8 cellular contexts compared by ENCODE assay signal in the genomic region with DNA sequence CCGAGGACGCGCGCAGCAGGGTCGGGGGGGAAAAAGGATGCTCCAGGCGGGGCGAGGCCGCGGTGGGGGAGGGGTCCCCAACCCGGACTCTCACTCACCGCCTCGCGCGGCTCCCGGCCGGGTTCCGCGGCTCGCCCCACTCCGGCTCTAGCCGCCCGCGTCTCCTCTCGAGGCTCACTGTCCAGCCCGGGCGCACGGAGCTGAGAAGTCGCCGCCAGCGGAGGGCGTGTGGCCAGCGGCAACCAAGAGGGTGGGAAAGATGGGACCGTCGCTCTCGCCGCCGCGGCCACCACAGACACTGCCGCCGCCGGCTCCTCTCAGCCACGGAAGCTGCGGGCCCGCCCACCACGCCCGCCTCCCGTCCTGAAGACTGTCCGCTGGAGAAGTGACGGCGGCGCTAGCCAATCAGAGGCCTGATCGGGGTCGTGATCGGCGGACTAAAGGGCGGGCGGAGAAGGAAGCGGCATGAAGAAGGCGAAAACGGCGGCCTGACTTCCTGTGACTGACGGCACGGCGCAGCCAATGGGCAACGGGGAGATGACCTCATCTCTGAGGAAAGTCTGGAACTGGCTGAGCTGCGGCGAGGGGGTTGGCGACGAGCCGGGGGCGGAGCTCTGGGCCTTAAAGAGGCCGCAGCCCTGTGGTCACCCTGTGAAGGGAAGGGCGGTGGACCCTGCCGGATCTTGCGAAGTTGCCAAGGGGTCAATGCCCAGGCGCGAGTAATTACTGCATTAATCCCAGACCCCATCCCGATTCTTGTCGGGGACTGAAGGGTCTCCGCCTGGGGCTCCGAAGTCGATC. TPM values are rescaled to one million over a fixed set of nuclear protein-coding genes. Genes with fewer than 3 reads are reported as not detected.
DNase-seq lines count a peak whose midpoint lies in the region; ATAC-seq lines count a peak whose summit lies in the region.

Gene MRTFA (minus strand): TSS at position 340 of the 801 bp plus-strand sequence.

- no peaks in the 10 kb centered on the region for H3K9me3 ChIP-seq in effector memory CD4-positive, alpha-beta T cell (ENCODE audit: control insufficient read depth, low read length)

- H3K4me1 ChIP-seq in effector memory CD4-positive, alpha-beta T cell (ENCODE audit: control insufficient read depth, insufficient read depth, low read length, poor library complexity, severe bottlenecking), result peaks cover 16% of the 10 kb centered on the region

- H3K27me3 ChIP-seq in effector memory CD4-positive, alpha-beta T cell (replicated peaks; ENCODE audit: control insufficient read depth, insufficient read depth, low read length, poor library complexity, severe bottlenecking), result no peaks in the 10 kb centered on the region

- peak; percentile 99 for DNase-seq in COLO668 (lab: John Stamatoyannopoulos, UW; ENCODE audit: unreplicated experiment)
- peak; percentile 100 for DNase-seq in HT1080 (ENCODE audit: low read depth)
- peak; percentile 100 for DNase-seq in NOMO-1 treated with DMSO at 0.1 percent for 48 hours (lab: John Stamatoyannopoulos, UW; ENCODE audit: unreplicated experiment)
- peak; percentile 100 for DNase-seq in activated CD8-positive, alpha-beta memory T cell treated with anti-CD3 and anti-CD28 coated beads for 4 hours (ENCODE audit: low read depth in 2 of 2)
- DNase-seq in effector memory CD4-positive, alpha-beta T cell, result peak; percentile 98 to 100 (median 99)
- DNase-seq in lung microvascular endothelial cell (ENCODE audit: low read depth in 2 of 2), result peak; percentile 100
- DNase-seq in stimulated activated CD4-positive, alpha-beta T cell treated with anti-CD3 and anti-CD28 coated beads, TNF-alpha, amount 100 ng/mL, for 48 hours (ENCODE audit: low read depth in 3 of 3), result peak; percentile 98 to 99 (median 99)

- peak within 1 kb of the TSS; percentile 81 for H3K27ac ChIP-seq in effector memory CD4-positive, alpha-beta T cell (ENCODE audit: insufficient read depth, low read length, poor library complexity, severe bottlenecking)

- peak; percentile 84 for ATAC-seq in GM21360 (IDR thresholded peaks at IDR 0.05; ENCODE audit: unreplicated experiment)

- no peaks in the 10 kb centered on the region for H3K36me3 ChIP-seq in effector memory CD4-positive, alpha-beta T cell (ENCODE audit: control insufficient read depth, insufficient read depth, low read length)

- H3K4me3 ChIP-seq in effector memory CD4-positive, alpha-beta T cell (ENCODE audit: insufficient read depth, low read depth, low read length, poor library complexity, severe bottlenecking), result peak within 1 kb of the TSS; percentile 97

RNA-seq across cellular contexts. Expression of gene MRTFA, which starts in this region (rescaled TPM):
- total RNA-seq in HT1080 (2014; rRNA removed; shearing (Covaris generic)), result 23.6 and 23.9 TPM in 2 replicates
- polyA plus RNA-seq in HT1080 (2015; cell fraction: cytosol; rRNA removed), result 21.5 and 24.0 TPM in 2 replicates
- polyA plus RNA-seq in HT1080 (2015; cell fraction: nucleus; rRNA removed), result 33.8 and 40.8 TPM in 2 replicates
- 13.1 and 14.5 TPM in 2 replicates for total RNA-seq in lung microvascular endothelial cell

Comparison
In these comparisons a context has a peak if more than half of its experiments do, and no peak if none do; other contexts are left out.
1. Peak in every context shown above with its lines: DNase-seq, ATAC-seq, H3K4me3 ChIP-seq and H3K27ac ChIP-seq.